25 cellular contexts compared by ENCODE assay signal in the genomic region with DNA sequence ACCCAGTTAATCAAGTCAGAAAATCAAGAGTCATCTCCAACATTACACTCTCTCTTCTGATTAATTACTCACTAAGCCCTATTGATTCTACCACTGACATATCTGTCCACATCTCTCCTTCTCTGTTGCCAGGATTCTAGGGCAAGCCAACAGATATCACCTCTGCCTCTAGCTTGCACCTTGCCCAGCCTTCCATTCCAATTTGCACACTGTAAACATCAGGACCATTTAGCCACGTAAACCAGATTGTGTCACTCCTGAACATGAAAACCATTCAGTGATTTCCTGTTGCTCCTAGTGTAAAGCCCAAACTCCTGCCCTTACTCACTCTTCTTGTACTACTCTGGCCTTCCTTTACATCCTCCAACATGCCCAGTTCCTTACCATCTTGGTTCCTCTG.
"Had no signal": no experiment of that assay in that cellular context is flagged by ENCODE, and none has a peak within 500 bp of the region (broad histone marks: within the 10 kb centered on the region; RNA-seq: fewer than 3 reads in every experiment).

No MANE protein-coding gene starts in this region.

- H3K4me3 Mint-ChIP-seq: memory B cell; mesothelial cell of epicardium; natural killer cell treated with Interleukin-12 subunit alpha and Interleukin-12 subunit beta and Interleukin-15 and Interleukin-18, amount 100 ng/mL, for 72 hours had no signal

- H3K36me3 Mint-ChIP-seq: memory B cell; mesothelial cell of epicardium; natural killer cell treated with Interleukin-12 subunit alpha and Interleukin-12 subunit beta and Interleukin-15 and Interleukin-18, amount 100 ng/mL, for 72 hours had no signal

- H3K27ac ChIP-seq: left lung, lower lobe of right lung, neutrophil, psoas muscle, vagina had no signal

- H3K4me3 ChIP-seq: heart left ventricle, left lung, lower lobe of right lung, psoas muscle, stomach, thoracic aorta, upper lobe of left lung, vagina had no signal

- H3K36me3 ChIP-seq: heart left ventricle, left lung, lower lobe of right lung, neutrophil, stomach, thoracic aorta, upper lobe of left lung, vagina had no signal

- H3K27me3 ChIP-seq: neutrophil, upper lobe of left lung, vagina had no signal

- H3K4me1 Mint-ChIP-seq: memory B cell had no signal

- FAIRE-seq: colon, frontal cortex had no signal

- DNase-seq: cerebellar nuclear complex; dermis blood vessel endothelial cell; effector CD4-positive, alpha-beta T cell; heart left ventricle; hypothalamus; islet precursor cell; left lung; lower lobe of right lung; psoas muscle; retina; stimulated activated CD4-positive, alpha-beta T cell treated with anti-CD3 and anti-CD28 coated beads, Interleukin-2, amount 100 ng/mL, for 24 hours; stimulated activated CD4-positive, alpha-beta T cell treated with anti-CD3 and anti-CD28 coated beads, Interleukin-4, amount 100 ng/mL, for 4 hours; stimulated activated naive CD4-positive, alpha-beta T cell; stomach; substantia nigra; upper lobe of left lung had no signal

- ATAC-seq: heart left ventricle; left lung; lower lobe of right lung; natural killer cell treated with Interleukin-12 subunit alpha and Interleukin-12 subunit beta and Interleukin-15 and Interleukin-18, amount 100 ng/mL, for 72 hours; psoas muscle; sciatic nerve had no signal

- H3K27ac Mint-ChIP-seq: memory B cell; natural killer cell treated with Interleukin-12 subunit alpha and Interleukin-12 subunit beta and Interleukin-15 and Interleukin-18, amount 100 ng/mL, for 72 hours had no signal

- H3K9me3 Mint-ChIP-seq: memory B cell; mesothelial cell of epicardium; natural killer cell treated with Interleukin-12 subunit alpha and Interleukin-12 subunit beta and Interleukin-15 and Interleukin-18, amount 100 ng/mL, for 72 hours had no signal

- H3K9me3 ChIP-seq: heart left ventricle, left lung, lower lobe of right lung, neutrophil, psoas muscle, stomach, thoracic aorta, upper lobe of left lung, vagina had no signal

- H3K4me1 ChIP-seq: left lung, lower lobe of right lung, psoas muscle, stomach, upper lobe of left lung, vagina had no signal

- H3K27me3 Mint-ChIP-seq: memory B cell had no signal
